ENCODE assay signal across 1 cellular context in genomic region chr17:82803606-82804005, GRCh38.
TF ChIP-seq lines count a peak whose summit lies in the region.

No MANE protein-coding gene starts in this region.

TF ChIP-seq in H1, 55 proteins besides CTCF, POLR2A, EP300 and RAD21:
- TF ChIP-seq SP1 (IDR thresholded peaks at IDR 0.05; ENCODE audit: low read depth, low read length) (no peak), ASH2L (IDR thresholded peaks at IDR 0.05; ENCODE audit: low read length) (no peak), SP4 (IDR thresholded peaks at IDR 0.05; ENCODE audit: low read length) (no peak), NRF1 (IDR thresholded peaks at IDR 0.05; ENCODE audit: low read depth, low read length) (no peak), CHD7 (IDR thresholded peaks at IDR 0.05; ENCODE audit: insufficient replicate concordance, low read length) (no peak), CBX8 (IDR thresholded peaks at IDR 0.05; ENCODE audit: borderline replicate concordance, low read depth, low read length) (no peak), BACH1 (IDR thresholded peaks at IDR 0.05; ENCODE audit: low read length) (no peak), EGR1 (IDR thresholded peaks at IDR 0.05; ENCODE audit: borderline replicate concordance, low read depth, low read length) (no peak), JUND (IDR thresholded peaks at IDR 0.05; ENCODE audit: low read length) (no peak), BRCA1 (IDR thresholded peaks at IDR 0.05; ENCODE audit: low read depth, low read length) (no peak), EZH2 (IDR thresholded peaks at IDR 0.05; ENCODE audit: low read depth, low read length, severe bottlenecking) (no peak), TEAD4 (IDR thresholded peaks at IDR 0.05; ENCODE audit: low read depth, low read length) (no peak), KDM5A (IDR thresholded peaks at IDR 0.05; ENCODE audit: low read length) (no peak)
